23 cellular contexts compared by ENCODE assay signal in the genomic region with DNA sequence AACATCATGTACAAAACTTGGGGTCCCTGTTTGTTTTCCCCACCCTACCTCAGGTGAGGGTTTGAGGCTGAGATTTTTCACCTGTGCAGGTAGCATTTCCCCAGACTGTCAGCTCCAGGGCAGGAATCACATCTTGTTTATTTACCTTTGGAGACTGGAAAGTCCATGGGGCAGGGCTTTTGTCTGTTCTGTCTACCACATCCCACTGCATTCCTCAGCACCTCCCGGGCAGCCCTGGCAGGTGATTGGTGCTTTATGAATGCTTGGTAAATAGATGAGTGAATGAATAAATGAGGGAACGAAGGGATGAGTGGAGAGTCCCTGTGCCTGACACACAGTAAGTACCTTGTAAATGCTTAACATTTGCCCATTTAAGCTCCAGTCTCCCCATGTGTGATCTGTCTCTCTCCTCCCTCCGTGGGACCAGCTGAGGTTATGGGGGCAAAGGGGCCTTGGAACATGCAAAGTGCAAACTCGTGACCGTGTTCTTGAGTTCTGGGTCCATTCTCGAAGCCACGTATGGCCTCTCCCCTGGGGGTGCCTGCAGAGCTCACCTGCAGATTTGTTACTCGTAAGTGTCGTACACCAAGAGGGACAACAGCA.
DNase-seq lines count a peak whose midpoint lies in the region; ATAC-seq, FAIRE-seq and TF ChIP-seq lines count a peak whose summit lies in the region.
"Had no signal": no experiment of that assay in that cellular context is flagged by ENCODE, and none has a peak within 500 bp of the region (broad histone marks: within the 10 kb centered on the region; RNA-seq: fewer than 3 reads in every experiment).

No MANE protein-coding gene starts in this region.

- H2AFZ ChIP-seq in PC-3 (ENCODE audit: low read length) = no peak overlapping the region
- H2AFZ ChIP-seq in hepatocyte = no peak overlapping the region

- no peaks in the 10 kb centered on the region for H3K79me2 ChIP-seq in PC-3 (ENCODE audit: low read length)
- no peaks in the 10 kb centered on the region for H3K79me2 ChIP-seq in hepatocyte

- H3K27me3 ChIP-seq in Caco-2 (replicated peaks; ENCODE audit: control insufficient read depth, insufficient read depth, low read length) (no peaks in the 10 kb centered on the region), PC-3 (ENCODE audit: low read length) (no peaks in the 10 kb centered on the region), hepatocyte (no peaks in the 10 kb centered on the region), pancreas (no peaks in the 10 kb centered on the region)
- H3K27me3 ChIP-seq: neutrophil, right atrium auricular region, vagina had no signal

- no peaks in the 10 kb centered on the region for H3K36me3 ChIP-seq in Caco-2 (ENCODE audit: control insufficient read depth, insufficient read depth, low read length)
- no peaks in the 10 kb centered on the region for H3K36me3 ChIP-seq in PC-3 (ENCODE audit: low read depth, low read length)
- no peaks in the 10 kb centered on the region for H3K36me3 ChIP-seq in hepatocyte (replicated peaks; ENCODE audit: insufficient read depth, low read depth)
- no peaks in the 10 kb centered on the region for H3K36me3 ChIP-seq in pancreas
- H3K36me3 ChIP-seq: cardiac muscle cell, left ventricle myocardium inferior, neutrophil, right atrium auricular region, vagina had no signal

- H3K9me2 ChIP-seq in PC-3 (replicated peaks; ENCODE audit: low read length) (no peaks in the 10 kb centered on the region), hepatocyte (replicated peaks; ENCODE audit: insufficient read depth) (no peaks in the 10 kb centered on the region)

- no peaks in the 10 kb centered on the region for H4K20me1 ChIP-seq in PC-3 (ENCODE audit: low read length)
- no peaks in the 10 kb centered on the region for H4K20me1 ChIP-seq in hepatocyte (ENCODE audit: insufficient read depth, poor library complexity, severe bottlenecking)

- intact Hi-C loops in Caco-2 (cut with micrococcal nuclease; ENCODE audit: unreplicated experiment) (loop anchor here (1.0 kb wide), 1 partner anchor 86 kb away; no protein-coding TSS in a partner anchor), PC-3 (cut with micrococcal nuclease) (no loop called here), pancreas (cut with DNase I) (no loop called here)

- no peak overlapping the region for H3K9ac ChIP-seq in PC-3 (ENCODE audit: low read length)

- no TSS peak for BruUV-seq in Caco-2 (replicated peaks; lab: Mats Ljungman, UMichigan)
- no TSS peak for BruUV-seq in PC-3 (replicated peaks; lab: Mats Ljungman, UMichigan)

- H3K4me1 ChIP-seq in Caco-2 (peaks cover 19% of the 10 kb centered on the region), PC-3 (ENCODE audit: insufficient read depth, low read length) (peaks cover 17% of the 10 kb centered on the region), hepatocyte (ENCODE audit: insufficient read depth) (no peaks in the 10 kb centered on the region), pancreas (no peaks in the 10 kb centered on the region)
- H3K4me1 ChIP-seq: foreskin keratinocyte, left ventricle myocardium inferior, right atrium auricular region, vagina had no signal

- POLR2A ChIA-PET in Caco-2 (lab: Charles Lee) (no interaction called here), PC-3 (lab: Charles Lee; ENCODE audit: unreplicated experiment) (no interaction called here)

- FAIRE-seq in pancreas (lab: Jason Lieb, UNC) = no peak

- whole genome bisulfite sequencing in hepatocyte (ENCODE audit: low lambda C conversion rate, missing lambda C conversion rate) = 52% methylated on average over 9 of the region's 9 CpGs
- 49 to 50% methylated on average over 9 of the region's 9 CpGs for WGBS in pancreas, 2 donors

- no peaks in the 10 kb centered on the region for H3F3A ChIP-seq in PC-3 (ENCODE audit: low read length, unreplicated experiment)

- no peak for TF ChIP-seq CTCF in Caco-2 (IDR thresholded peaks at IDR 0.05; ENCODE audit: insufficient read depth in 1 of 2, low read depth in 1 of 2, low read length in 1 of 2, severe bottlenecking in 1 of 2, unreplicated experiment in 1 of 2)
- TF ChIP-seq CTCF in PC-3 (conservative IDR thresholded peaks at IDR 0.05; ENCODE audit: low read depth, low read length) = no peak
- TF ChIP-seq CTCF in hepatocyte (IDR thresholded peaks at IDR 0.05; ENCODE audit: poor library complexity) = no peak
- TF ChIP-seq CTCF in pancreas (IDR thresholded peaks at IDR 0.05) = no peak

- peaks cover 12% of the 10 kb centered on the region for H3K27me3 Mint-ChIP-seq in Caco-2 (ENCODE audit: insufficient read depth, unreplicated experiment)

- no peak overlapping the region for H3K4me3 ChIP-seq in Caco-2 (ENCODE audit: low read depth, low read length)
- no peak overlapping the region for H3K4me3 ChIP-seq in PC-3 (ENCODE audit: low read length)
- H3K4me3 ChIP-seq in hepatocyte = no peak overlapping the region
- no peak overlapping the region for H3K4me3 ChIP-seq in pancreas
- H3K4me3 ChIP-seq: cardiac muscle cell, left ventricle myocardium inferior, right atrium auricular region, vagina had no signal

- DNase-seq in Caco-2 (peak; percentile 89 to 90), PC-3 (peak; percentile 88), hepatocyte (ENCODE audit: low spot score) (peak; percentile 64), pancreas (no peak), superior temporal gyrus (ENCODE audit: extremely low spot score) (no peak), NCI-H2029 treated with DMSO at 0.1 percent for 48 hours (lab: John Stamatoyannopoulos, UW) (no peak)
- no peak for DNase-seq in activated T-cell treated with anti-CD3 and anti-CD28 coated beads, Interleukin-2, amount 50 U/mL, for 48 hours
- DNase-seq: activated CD4-positive, alpha-beta T cell treated with anti-CD3 and anti-CD28 coated beads, Interleukin-2, amount 10 ng/mL, durations not matched to agents 7 days and 5 days; dermis blood vessel endothelial cell; DMS 273 treated with DMSO at 0.1 percent for 48 hours; GF-D8; left ventricle myocardium inferior; NCI-H1436 treated with DMSO at 0.1 percent for 48 hours; SHP77; substantia nigra; T-cell had no signal

- peak overlapping the region; percentile 52 for H3K27ac Mint-ChIP-seq in Caco-2 (ENCODE audit: unreplicated experiment)
- H3K27ac Mint-ChIP-seq: activated CD4-positive, alpha-beta T cell treated with anti-CD3 and anti-CD28 coated beads, Interleukin-2, amount 10 ng/mL, durations not matched to agents 7 days and 5 days; CD14-positive monocyte; T-cell had no signal

- H3K4me2 ChIP-seq in PC-3 (ENCODE audit: low read length) (peak overlapping the region; percentile 17; the same call in 1 of the 2 replicates), hepatocyte (no peak overlapping the region)

- CTCF ChIA-PET in Caco-2 (lab: Charles Lee) (interaction anchor here (1.3 kb wide), 1 partner anchor 24 kb away, joined by 3 read pairs; no protein-coding TSS in a partner anchor), PC-3 (lab: Charles Lee) (no interaction called here)

- H3K9me3 ChIP-seq in Caco-2 = no peaks in the 10 kb centered on the region
- H3K9me3 ChIP-seq in PC-3 (ENCODE audit: low read length) = no peaks in the 10 kb centered on the region
- no peaks in the 10 kb centered on the region for H3K9me3 ChIP-seq in hepatocyte (ENCODE audit: low read depth)
- no peaks in the 10 kb centered on the region for H3K9me3 ChIP-seq in pancreas
- H3K9me3 ChIP-seq: left ventricle myocardium inferior, neutrophil, right atrium auricular region, vagina had no signal

- no peaks in the 10 kb centered on the region for H3K36me3 Mint-ChIP-seq in Caco-2 (ENCODE audit: insufficient read depth, unreplicated experiment)
- H3K36me3 Mint-ChIP-seq: CD14-positive monocyte, T-cell had no signal

- H3K9me3 Mint-ChIP-seq in Caco-2 (ENCODE audit: unreplicated experiment) = peaks cover 10% of the 10 kb centered on the region
- H3K9me3 Mint-ChIP-seq: activated CD4-positive, alpha-beta T cell treated with anti-CD3 and anti-CD28 coated beads, Interleukin-2, amount 10 ng/mL, durations not matched to agents 7 days and 5 days had no signal

- ATAC-seq in PC-3 = peak; percentile 58
- ATAC-seq in pancreas = peak in 3 of 4 donors; percentile 46 to 83 (median 61)
- no peak for ATAC-seq in GM19463 (IDR thresholded peaks at IDR 0.05; ENCODE audit: unreplicated experiment)
- ATAC-seq: foreskin keratinocyte, T-cell had no signal

- no peak overlapping the region for H3K4me3 Mint-ChIP-seq in Caco-2 (ENCODE audit: unreplicated experiment)
- H3K4me3 Mint-ChIP-seq: activated CD4-positive, alpha-beta T cell treated with anti-CD3 and anti-CD28 coated beads, Interleukin-2, amount 10 ng/mL, durations not matched to agents 7 days and 5 days; CD14-positive monocyte; T-cell had no signal

- peaks cover 20% of the 10 kb centered on the region for H3K4me1 Mint-ChIP-seq in Caco-2 (ENCODE audit: low read depth, unreplicated experiment)
- H3K4me1 Mint-ChIP-seq: activated CD4-positive, alpha-beta T cell treated with anti-CD3 and anti-CD28 coated beads, Interleukin-2, amount 10 ng/mL, durations not matched to agents 7 days and 5 days; CD14-positive monocyte; T-cell had no signal

- H3K27ac ChIP-seq in PC-3 (ENCODE audit: low read length) = no peak overlapping the region
- H3K27ac ChIP-seq in hepatocyte = peak overlapping the region; percentile 59
- H3K27ac ChIP-seq in pancreas = peak overlapping the region in 1 of 4 donors; percentile 15
- H3K27ac ChIP-seq: cardiac muscle cell, foreskin keratinocyte, left ventricle myocardium inferior, neutrophil, right atrium auricular region, vagina had no signal

Comparison
In these comparisons a context has a peak if more than half of its experiments do, and no peak if none do; other contexts are left out.
1. DNase-seq: peak in Caco-2 (2 of 2), PC-3 (single experiment) and hepatocyte (single experiment); none in pancreas (0 of 6), superior temporal gyrus (single experiment), NCI-H2029 treated with DMSO at 0.1 percent for 48 hours (single experiment) and activated T-cell treated with anti-CD3 and anti-CD28 coated beads, Interleukin-2, amount 50 U/mL, for 48 hours (0 of 2).